1 cellular context compared by ENCODE assay signal in genomic region chr5:33468811-33469435, GRCh38.
TF ChIP-seq lines count a peak whose summit lies in the region.

No MANE protein-coding gene starts in this region.

TF ChIP-seq in GM12878, 131 proteins besides CTCF, POLR2A, EP300 and RAD21 (continued from another document):
- TF ChIP-seq RELB (IDR thresholded peaks at IDR 0.05; ENCODE audit: low read depth) = no peak
- no peak for TF ChIP-seq PAX8 (IDR thresholded peaks at IDR 0.05)
- TF ChIP-seq NKRF (conservative IDR thresholded peaks at IDR 0.05) = no peak
- no peak for TF ChIP-seq MYB (IDR thresholded peaks at IDR 0.05; ENCODE audit: borderline replicate concordance, low read depth, low read length)
- TF ChIP-seq ATF2 (IDR thresholded peaks at IDR 0.05; ENCODE audit: low read length) = no peak
- TF ChIP-seq NR2C1 (IDR thresholded peaks at IDR 0.05) = no peak
- TF ChIP-seq PML (IDR thresholded peaks at IDR 0.05; ENCODE audit: low read length) = no peak
- no peak for TF ChIP-seq KAT2A (conservative IDR thresholded peaks at IDR 0.05; ENCODE audit: control insufficient read depth, low read depth, low read length)
